Comparison of ENCODE assay signal across 30 cellular contexts in genomic region chr2:193985272-193985671, GRCh38.
"Had no signal": no experiment of that assay in that cellular context is flagged by ENCODE, and none has a peak within 500 bp of the region (broad histone marks: within the 10 kb centered on the region; RNA-seq: fewer than 3 reads in every experiment).

No MANE protein-coding gene starts in this region.

- DNase-seq: activated CD4-positive, alpha-beta memory T cell treated with anti-CD3 and anti-CD28 coated beads, Interleukin-2, amount 10 ng/mL, durations not matched to agents 7 days and 5 days; activated CD4-positive, alpha-beta T cell treated with anti-CD3 and anti-CD28 coated beads for 1 hour; activated CD4-positive, alpha-beta T cell treated with anti-CD3 and anti-CD28 coated beads for 4 hours; activated CD4-positive, alpha-beta T cell treated with anti-CD3 and anti-CD28 coated beads, Interleukin-2, amount 10 ng/mL, durations not matched to agents 7 days and 5 days; activated CD4-positive, alpha-beta T cell treated with anti-CD3 and anti-CD28 coated beads, Interleukin-2, amount 50 U/mL, for 4 hours; activated CD8-positive, alpha-beta memory T cell treated with anti-CD3 and anti-CD28 coated beads, Interleukin-2, amount 50 U/mL, for 48 hours; activated effector memory CD4-positive, alpha-beta T cell treated with anti-CD3 and anti-CD28 coated beads, Interleukin-2, amount 50 U/mL, for 16 hours; activated naive CD4-positive, alpha-beta T cell treated with anti-CD3 and anti-CD28 coated beads, Interleukin-2, amount 10 ng/mL, durations not matched to agents 7 days and 5 days; activated naive CD8-positive, alpha-beta T cell treated with anti-CD3 and anti-CD28 coated beads, Interleukin-2, amount 10 ng/mL, durations not matched to agents 7 days and 5 days; activated T-cell treated with anti-CD3 and anti-CD28 coated beads for 4 hours; activated T-cell treated with anti-CD3 and anti-CD28 coated beads, Interleukin-2, amount 50 U/mL, for 24 hours; central memory CD4-positive, alpha-beta T cell; cerebellar nuclear complex; colonic mucosa; effector CD8-positive, alpha-beta T cell; esophagus squamous epithelium; foreskin melanocyte; heart right ventricle; T-helper 2 cell had no signal

- H3K27ac ChIP-seq: ascending aorta, breast epithelium, cardiac muscle cell, colonic mucosa, epithelial cell of prostate, esophagus squamous epithelium, gastroesophageal sphincter, heart right ventricle, hepatocyte, VCaP had no signal

- H3K4me1 ChIP-seq: ascending aorta, breast epithelium, colonic mucosa, esophagus squamous epithelium, gastroesophageal sphincter, heart right ventricle had no signal

- FAIRE-seq: endometrium, endothelial cell of umbilical vein had no signal

- ATAC-seq: activated naive CD4-positive, alpha-beta T cell treated with anti-CD3 and anti-CD28 coated beads, Interleukin-2, amount 50 U/mL, for 72 hours; gastroesophageal sphincter; heart right ventricle; WTC11 had no signal

- H3K36me3 ChIP-seq: ascending aorta, breast epithelium, cardiac muscle cell, colonic mucosa, esophagus squamous epithelium, gastroesophageal sphincter, heart right ventricle had no signal

- H3K9me3 ChIP-seq: ascending aorta, breast epithelium, colonic mucosa, esophagus squamous epithelium, gastroesophageal sphincter, heart right ventricle had no signal

- H3K27me3 ChIP-seq: ascending aorta, breast epithelium, cardiac muscle cell, colonic mucosa, esophagus squamous epithelium, gastroesophageal sphincter, heart right ventricle, hepatocyte had no signal

- H3K4me3 ChIP-seq: ascending aorta, breast epithelium, cardiac muscle cell, colonic mucosa, esophagus squamous epithelium, gastroesophageal sphincter, heart right ventricle, hepatocyte had no signal
